Comparison of ENCODE assay signal across 8 cellular contexts in the genomic region with DNA sequence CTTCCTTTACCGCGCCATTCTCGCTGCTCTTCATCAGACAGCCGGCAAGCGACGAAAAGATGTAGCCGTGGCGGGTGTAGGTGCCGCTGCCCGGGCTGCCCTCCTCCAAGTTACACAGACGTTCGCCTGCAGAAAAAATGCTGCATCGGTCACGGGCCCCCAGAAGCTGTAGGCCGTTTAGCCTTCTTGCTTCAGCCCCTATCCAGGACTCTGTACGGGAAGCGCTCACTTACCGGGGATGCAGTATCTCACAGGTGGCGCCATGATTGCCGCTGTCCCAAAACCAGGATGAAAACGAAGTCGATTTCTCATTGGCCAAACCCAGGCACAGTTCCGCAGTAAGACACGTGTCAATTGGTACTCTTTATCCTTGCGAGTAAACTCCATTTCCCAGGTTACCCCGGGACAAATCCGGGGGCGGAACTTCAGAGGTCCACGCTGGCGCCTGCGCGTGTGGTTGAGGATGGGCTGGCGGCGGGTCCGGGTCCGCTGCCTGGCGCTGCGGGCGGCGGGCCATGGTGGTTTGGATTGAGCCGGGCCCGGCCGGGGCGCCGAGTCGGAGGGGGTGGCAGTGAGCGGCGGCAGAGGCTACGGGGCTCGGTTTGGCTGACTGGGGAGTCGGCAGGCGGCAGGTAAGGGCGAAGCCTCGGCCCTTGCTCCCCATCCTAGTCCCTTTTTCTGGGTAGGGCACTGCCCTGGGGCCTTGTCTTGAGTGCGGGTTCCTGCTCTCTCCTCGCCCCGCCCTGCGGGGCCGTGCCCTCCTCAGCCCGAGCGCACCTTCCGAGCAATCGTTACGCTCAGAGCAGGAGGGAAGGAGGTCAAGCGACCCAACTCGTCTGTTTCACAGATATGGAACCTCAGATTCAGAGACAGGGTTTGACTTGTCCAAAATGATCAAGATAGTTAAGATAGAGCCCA. TPM values are rescaled to one million over a fixed set of nuclear protein-coding genes. Genes with fewer than 3 reads are reported as not detected.
DNase-seq lines count a peak whose midpoint lies in the region; ATAC-seq and TF ChIP-seq lines count a peak whose summit lies in the region.

A gene with protein sequence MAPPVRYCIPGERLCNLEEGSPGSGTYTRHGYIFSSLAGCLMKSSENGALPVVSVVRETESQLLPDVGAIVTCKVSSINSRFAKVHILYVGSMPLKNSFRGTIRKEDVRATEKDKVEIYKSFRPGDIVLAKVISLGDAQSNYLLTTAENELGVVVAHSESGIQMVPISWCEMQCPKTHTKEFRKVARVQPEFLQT (minus strand): TSS at position 285 of the 918 bp plus-strand sequence. CDS start 21 bp downstream, at position 264.
A gene (plus strand): TSS at position 454 of the 918 bp plus-strand sequence. CDS start 5,501 bp downstream, outside the sequence.

- H3K56ac ChIP-seq in mesendoderm (ENCODE audit: low read length): peak within 1 kb of the TSS; percentile 89

- peak within 1 kb of the TSS; percentile 95 for H4K8ac ChIP-seq in mesendoderm (ENCODE audit: low read depth, low read length)

- POLR2A ChIA-PET in Caco-2 (lab: Charles Lee): no interaction called here

- H4K5ac ChIP-seq in mesendoderm (ENCODE audit: low read length): no peak within 1 kb of the TSS

- H3K27me3 Mint-ChIP-seq in Caco-2 (ENCODE audit: insufficient read depth, unreplicated experiment) (no peaks in the 10 kb centered on the region), endodermal cell (ENCODE audit: insufficient read depth) (no peaks in the 10 kb centered on the region)
- H3K27me3 Mint-ChIP-seq in activated CD8-positive, alpha-beta memory T cell treated with anti-CD3 and anti-CD28 coated beads, Interleukin-2, amount 10 ng/mL, durations not matched to agents 7 days and 5 days: no peaks in the 10 kb centered on the region

- peak within 1 kb of the TSS; percentile 83 for H3K18ac ChIP-seq in mesendoderm (ENCODE audit: low read length)

- TSS peak; percentile 71 for BruUV-seq in Caco-2 (replicated peaks; lab: Mats Ljungman, UMichigan)

- no peaks in the 10 kb centered on the region for H3K9me3 ChIP-seq in Caco-2
- no peaks in the 10 kb centered on the region for H3K9me3 ChIP-seq in NT2/D1 (ENCODE audit: insufficient read depth, low read length)
- no peaks in the 10 kb centered on the region for H3K9me3 ChIP-seq in endodermal cell (ENCODE audit: control insufficient read depth, low read length)

- H2BK15ac ChIP-seq in mesendoderm (replicated peaks; ENCODE audit: low read depth): no peak within 1 kb of the TSS

- H3K27ac Mint-ChIP-seq in Caco-2 (ENCODE audit: unreplicated experiment) (peak within 1 kb of the TSS; percentile 85), endodermal cell (peak within 1 kb of the TSS; percentile 93)
- H3K27ac Mint-ChIP-seq in activated CD8-positive, alpha-beta memory T cell treated with anti-CD3 and anti-CD28 coated beads, Interleukin-2, amount 10 ng/mL, durations not matched to agents 7 days and 5 days: peak within 1 kb of the TSS; percentile 83

- H2BK5ac ChIP-seq in mesendoderm (ENCODE audit: low read length): no peak within 1 kb of the TSS

- peak within 1 kb of the TSS; percentile 40 for H3K4ac ChIP-seq in mesendoderm (ENCODE audit: low read depth, low read length)

- H3K4me2 ChIP-seq in mesendoderm (ENCODE audit: low read length): peak within 1 kb of the TSS; percentile 50

- H3K9me3 Mint-ChIP-seq in Caco-2 (ENCODE audit: unreplicated experiment) (no peaks in the 10 kb centered on the region), endodermal cell (no peaks in the 10 kb centered on the region)
- no peaks in the 10 kb centered on the region for H3K9me3 Mint-ChIP-seq in activated CD8-positive, alpha-beta memory T cell treated with anti-CD3 and anti-CD28 coated beads, Interleukin-2, amount 10 ng/mL, durations not matched to agents 7 days and 5 days (ENCODE audit: low read depth)

- DNase-seq in Caco-2: peak; percentile 94 to 95
- peak in 75 of 76 experiments; percentile 35 to 93 (median 84) for DNase-seq in HUDEP-2 (lab: John Stamatoyannopoulos, UW; ENCODE audit: unreplicated experiment in 76 of 76)
- peak; percentile 85 for DNase-seq in NT2/D1 (ENCODE audit: low read depth, low spot score)
- DNase-seq in activated CD8-positive, alpha-beta memory T cell treated with anti-CD3 and anti-CD28 coated beads, Interleukin-2, amount 10 ng/mL, durations not matched to agents 7 days and 5 days: peak; percentile 96
- peak; percentile 98 for DNase-seq in endodermal cell
- DNase-seq in mesendoderm: peak; percentile 99
- DNase-seq in stimulated activated CD8-positive, alpha-beta memory T cell treated with anti-CD3 and anti-CD28 coated beads, Interleukin-15, amount 100 ng/mL, for 1 hour (ENCODE audit: low read depth): peak; percentile 79

- peaks cover 29% of the 10 kb centered on the region for H3K79me2 ChIP-seq in mesendoderm (ENCODE audit: control insufficient read depth, insufficient read depth, low read length)

- H3K4me1 ChIP-seq in Caco-2 (peaks cover 6% of the 10 kb centered on the region), NT2/D1 (ENCODE audit: insufficient read depth, insufficient read length) (no peaks in the 10 kb centered on the region), endodermal cell (ENCODE audit: control insufficient read depth, insufficient read depth, low read length) (no peaks in the 10 kb centered on the region), mesendoderm (ENCODE audit: control insufficient read depth, low read depth, low read length) (no peaks in the 10 kb centered on the region)

- H2BK120ac ChIP-seq in mesendoderm (ENCODE audit: low read depth, low read length): no peak within 1 kb of the TSS

- CTCF ChIA-PET in Caco-2 (lab: Charles Lee): no interaction called here
- CTCF ChIA-PET in activated CD8-positive, alpha-beta memory T cell treated with anti-CD3 and anti-CD28 coated beads, Interleukin-2, amount 10 ng/mL, durations not matched to agents 7 days and 5 days (lab: Charles Lee): interaction anchor here (0.8 to 4.0 kb wide), 4 partner anchors 19 to 38 kb away, joined by 3 to 29 read pairs (median 6); no protein-coding TSS in a partner anchor

- H3K27me3 ChIP-seq in Caco-2 (replicated peaks; ENCODE audit: control insufficient read depth, insufficient read depth, low read length) (no peaks in the 10 kb centered on the region), NT2/D1 (ENCODE audit: insufficient read depth, insufficient read length) (no peaks in the 10 kb centered on the region), endodermal cell (ENCODE audit: control insufficient read depth, insufficient read depth, low read length, poor library complexity, severe bottlenecking) (no peaks in the 10 kb centered on the region), mesendoderm (ENCODE audit: insufficient read depth, low read length, poor library complexity) (no peaks in the 10 kb centered on the region)

- TF ChIP-seq CTCF in Caco-2 (IDR thresholded peaks at IDR 0.05; ENCODE audit: insufficient read depth in 1 of 2, low read depth in 1 of 2, low read length in 1 of 2, severe bottlenecking in 1 of 2, unreplicated experiment in 1 of 2) (peak in 1 of 2 experiments; percentile 31), endodermal cell (conservative IDR thresholded peaks at IDR 0.05) (peak; percentile 13)

- H3K4me3 Mint-ChIP-seq in Caco-2 (ENCODE audit: unreplicated experiment) (peak within 1 kb of the TSS; percentile 94), endodermal cell (peak within 1 kb of the TSS; percentile 92)
- peak within 1 kb of the TSS; percentile 95 for H3K4me3 Mint-ChIP-seq in activated CD8-positive, alpha-beta memory T cell treated with anti-CD3 and anti-CD28 coated beads, Interleukin-2, amount 10 ng/mL, durations not matched to agents 7 days and 5 days

- peak within 1 kb of the TSS; percentile 92 for H3K9ac ChIP-seq in NT2/D1 (ENCODE audit: insufficient read length, low read depth)
- peak within 1 kb of the TSS; percentile 47 for H3K9ac ChIP-seq in endodermal cell (ENCODE audit: extremely low read depth, low read length, poor library complexity, severe bottlenecking)
- peak within 1 kb of the TSS; percentile 73 for H3K9ac ChIP-seq in mesendoderm (ENCODE audit: low read length)

- H3K4me3 ChIP-seq in Caco-2 (ENCODE audit: low read depth, low read length) (peak within 1 kb of the TSS; percentile 94), NT2/D1 (ENCODE audit: insufficient read length, low read depth) (peak within 1 kb of the TSS; percentile 91), endodermal cell (ENCODE audit: low read length) (peak within 1 kb of the TSS; percentile 94), mesendoderm (ENCODE audit: low read length) (peak within 1 kb of the TSS; percentile 58)

- H3K79me1 ChIP-seq in mesendoderm (ENCODE audit: low read length): peaks cover 19% of the 10 kb centered on the region

- peak; percentile 95 for ATAC-seq in GM21381 (IDR thresholded peaks at IDR 0.05; ENCODE audit: unreplicated experiment)
- peak; percentile 98 for ATAC-seq in activated CD8-positive, alpha-beta memory T cell treated with anti-CD3 and anti-CD28 coated beads, Interleukin-2, amount 10 ng/mL, durations not matched to agents 7 days and 5 days

- no peak within 1 kb of the TSS for H3K23ac ChIP-seq in mesendoderm (ENCODE audit: low read length)

- H3K36me3 ChIP-seq in Caco-2 (ENCODE audit: control insufficient read depth, insufficient read depth, low read length) (no peaks in the 10 kb centered on the region), NT2/D1 (ENCODE audit: insufficient read depth, insufficient read length, low read length) (peaks cover 49% of the 10 kb centered on the region), endodermal cell (ENCODE audit: control insufficient read depth, insufficient read depth, low read length) (peaks cover 19% of the 10 kb centered on the region), mesendoderm (ENCODE audit: control insufficient read depth, insufficient read depth, low read length) (no peaks in the 10 kb centered on the region)

- H2AK5ac ChIP-seq in mesendoderm (ENCODE audit: low read length): no peak within 1 kb of the TSS

- H3K36me3 Mint-ChIP-seq in Caco-2 (ENCODE audit: insufficient read depth, unreplicated experiment) (peaks cover 45% of the 10 kb centered on the region), endodermal cell (ENCODE audit: low read depth) (peaks cover 12% of the 10 kb centered on the region)
- H3K36me3 Mint-ChIP-seq in activated CD8-positive, alpha-beta memory T cell treated with anti-CD3 and anti-CD28 coated beads, Interleukin-2, amount 10 ng/mL, durations not matched to agents 7 days and 5 days: peaks cover 11% of the 10 kb centered on the region

- H3K27ac ChIP-seq in endodermal cell (ENCODE audit: low read depth, low read length) (no peak within 1 kb of the TSS), mesendoderm (ENCODE audit: low read depth, low read length) (peak within 1 kb of the TSS; percentile 27)

- WGBS in endodermal cell (ENCODE audit: insufficient coverage in 1 of 2, insufficient read length in 1 of 2), 2 experiments: 0 to 1% methylated on average over 31 to 66 of the region's 66 CpGs
- no CpG with 5 or more reads among the region's 66 CpGs for WGBS in mesendoderm (ENCODE audit: extremely low coverage, insufficient coverage, low lambda C conversion rate)

- intact Hi-C loops in Caco-2 (cut with micrococcal nuclease; ENCODE audit: unreplicated experiment): loop anchor here (1.0 to 2.0 kb wide), 3 partner anchors 19 to 52 kb away; a partner anchor contains a TSS

- no peaks in the 10 kb centered on the region for H3K4me1 Mint-ChIP-seq in Caco-2 (ENCODE audit: low read depth, unreplicated experiment)
- peaks cover 50% of the 10 kb centered on the region for H3K4me1 Mint-ChIP-seq in activated CD8-positive, alpha-beta memory T cell treated with anti-CD3 and anti-CD28 coated beads, Interleukin-2, amount 10 ng/mL, durations not matched to agents 7 days and 5 days
- peaks cover 12% of the 10 kb centered on the region for H3K4me1 Mint-ChIP-seq in endodermal cell

RNA-seq across cellular contexts. Expression of the first gene that starts in this region (rescaled TPM):
- total RNA-seq in Caco-2 (2022) (77.5 and 84.7 TPM in 2 replicates), endodermal cell (10 to 100 TPM; 48.9 to 55.6 TPM)
- 10 to 100 TPM; 49.5 to 56.8 TPM for total RNA-seq in activated CD8-positive, alpha-beta memory T cell treated with anti-CD3 and anti-CD28 coated beads, Interleukin-2, amount 10 ng/mL, durations not matched to agents 7 days and 5 days
- polyA plus RNA-seq in endodermal cell (2013, experiment 1 of 2): 57.7 TPM
- 54.7 TPM for polyA plus RNA-seq in endodermal cell (2013, experiment 2 of 2)
- 87.4 TPM for polyA plus RNA-seq in mesendoderm (2013, experiment 1 of 2)
- 87.3 TPM for polyA plus RNA-seq in mesendoderm (2013, experiment 2 of 2)

RNA-seq across cellular contexts. Expression of the second gene that starts in this region (rescaled TPM):
- total RNA-seq in Caco-2 (2022) (43.5 and 48.3 TPM in 2 replicates), endodermal cell (10 to 100 TPM; 44.5 to 53.6 TPM)
- total RNA-seq in activated CD8-positive, alpha-beta memory T cell treated with anti-CD3 and anti-CD28 coated beads, Interleukin-2, amount 10 ng/mL, durations not matched to agents 7 days and 5 days: 10 to 100 TPM; 33.1 to 42.4 TPM
- 39.3 TPM for polyA plus RNA-seq in endodermal cell (2013, experiment 1 of 2)
- polyA plus RNA-seq in endodermal cell (2013, experiment 2 of 2): 34.4 TPM
- 42.5 TPM for polyA plus RNA-seq in mesendoderm (2013, experiment 1 of 2)
- polyA plus RNA-seq in mesendoderm (2013, experiment 2 of 2): 41.6 TPM
